Comparison of ENCODE assay signal across 16 cellular contexts in genomic region chr9:69637193-69637592, GRCh38.
"Had no signal": no experiment of that assay in that cellular context is flagged by ENCODE, and none has a peak within 500 bp of the region (broad histone marks: within the 10 kb centered on the region; RNA-seq: fewer than 3 reads in every experiment).

No MANE protein-coding gene starts in this region.

- H3K9me3 Mint-ChIP-seq: activated CD4-positive, alpha-beta memory T cell treated with anti-CD3 and anti-CD28 coated beads, Interleukin-2, amount 10 ng/mL, durations not matched to agents 7 days and 5 days; activated naive CD4-positive, alpha-beta T cell treated with anti-CD3 and anti-CD28 coated beads, Interleukin-2, amount 10 ng/mL, durations not matched to agents 7 days and 5 days; activated T-cell treated with anti-CD3 and anti-CD28 coated beads, Interleukin-2, amount 50 U/mL, for 24 hours; neural crest cell had no signal

- H3K27me3 ChIP-seq: ascending aorta, esophagus muscularis mucosa, right lobe of liver, upper lobe of right lung had no signal

- DNase-seq: activated CD4-positive, alpha-beta memory T cell treated with anti-CD3 and anti-CD28 coated beads, Interleukin-2, amount 10 ng/mL, durations not matched to agents 7 days and 5 days; activated CD4-positive, alpha-beta T cell treated with anti-CD3 and anti-CD28 coated beads for 36 hours; activated naive CD4-positive, alpha-beta T cell treated with anti-CD3 and anti-CD28 coated beads, Interleukin-2, amount 10 ng/mL, durations not matched to agents 7 days and 5 days; activated T-cell treated with anti-CD3 and anti-CD28 coated beads, Interleukin-2, amount 50 U/mL, for 24 hours; head of caudate nucleus; left cardiac atrium; lower lobe of right lung; right lobe of liver; stimulated activated CD4-positive, alpha-beta T cell treated with anti-CD3 and anti-CD28 coated beads, Interleukin-1b, Interleukin-23, amount 100 ng/mL, for 48 hours; upper lobe of right lung had no signal

- H3K27ac Mint-ChIP-seq: activated CD4-positive, alpha-beta memory T cell treated with anti-CD3 and anti-CD28 coated beads, Interleukin-2, amount 10 ng/mL, durations not matched to agents 7 days and 5 days; activated CD4-positive, alpha-beta T cell treated with anti-CD3 and anti-CD28 coated beads for 36 hours; activated naive CD4-positive, alpha-beta T cell treated with anti-CD3 and anti-CD28 coated beads, Interleukin-2, amount 10 ng/mL, durations not matched to agents 7 days and 5 days; activated T-cell treated with anti-CD3 and anti-CD28 coated beads, Interleukin-2, amount 50 U/mL, for 24 hours; mesothelial cell of epicardium had no signal

- H3K4me1 ChIP-seq: ascending aorta, lower lobe of right lung, upper lobe of right lung had no signal

- H3K27ac ChIP-seq: ascending aorta, esophagus muscularis mucosa, lower lobe of right lung, right lobe of liver, thoracic aorta, upper lobe of right lung had no signal

- ATAC-seq: activated CD4-positive, alpha-beta T cell treated with anti-CD3 and anti-CD28 coated beads for 36 hours; lower lobe of right lung; upper lobe of right lung had no signal

- H3K4me1 Mint-ChIP-seq: activated CD4-positive, alpha-beta memory T cell treated with anti-CD3 and anti-CD28 coated beads, Interleukin-2, amount 10 ng/mL, durations not matched to agents 7 days and 5 days; activated CD4-positive, alpha-beta T cell treated with anti-CD3 and anti-CD28 coated beads for 36 hours; activated naive CD4-positive, alpha-beta T cell treated with anti-CD3 and anti-CD28 coated beads, Interleukin-2, amount 10 ng/mL, durations not matched to agents 7 days and 5 days; mesothelial cell of epicardium; neural crest cell had no signal

- H3K4me3 Mint-ChIP-seq: activated CD4-positive, alpha-beta memory T cell treated with anti-CD3 and anti-CD28 coated beads, Interleukin-2, amount 10 ng/mL, durations not matched to agents 7 days and 5 days; activated CD4-positive, alpha-beta T cell treated with anti-CD3 and anti-CD28 coated beads for 36 hours; activated naive CD4-positive, alpha-beta T cell treated with anti-CD3 and anti-CD28 coated beads, Interleukin-2, amount 10 ng/mL, durations not matched to agents 7 days and 5 days; activated T-cell treated with anti-CD3 and anti-CD28 coated beads, Interleukin-2, amount 50 U/mL, for 24 hours; mesothelial cell of epicardium; neural crest cell had no signal

- H3K36me3 ChIP-seq: ascending aorta, esophagus muscularis mucosa, lower lobe of right lung, right lobe of liver, thoracic aorta, upper lobe of right lung had no signal

- FAIRE-seq: colon had no signal

- H3K36me3 Mint-ChIP-seq: activated naive CD4-positive, alpha-beta T cell treated with anti-CD3 and anti-CD28 coated beads, Interleukin-2, amount 10 ng/mL, durations not matched to agents 7 days and 5 days had no signal

- H3K9me3 ChIP-seq: ascending aorta, esophagus muscularis mucosa, lower lobe of right lung, right lobe of liver, thoracic aorta, upper lobe of right lung had no signal

- H3K4me3 ChIP-seq: ascending aorta, esophagus muscularis mucosa, lower lobe of right lung, right lobe of liver, thoracic aorta, upper lobe of right lung had no signal
